Comparison of ENCODE assay signal across 8 cellular contexts in genomic region chr1:174967845-174968705, GRCh38. TPM values are rescaled to one million over a fixed set of nuclear protein-coding genes. Genes with fewer than 3 reads are reported as not detected.
DNase-seq lines count a peak whose midpoint lies in the region; ATAC-seq, FAIRE-seq and TF ChIP-seq lines count a peak whose summit lies in the region.

No MANE protein-coding gene starts in this region.

- DNase-seq in DND-41: no peak
- peak; percentile 69 for DNase-seq in RPMI8226
- DNase-seq in dermis blood vessel endothelial cell: peak; percentile 40
- DNase-seq in pancreas: no peak
- DNase-seq in HTR-8/SVneo (ENCODE audit: insufficient read length, low spot score): no peak
- DNase-seq in NCI-H187 treated with DMSO at 0.1 percent for 48 hours (lab: John Stamatoyannopoulos, UW): no peak
- no peak for DNase-seq in NCI-H526 (lab: John Stamatoyannopoulos, UW)

- no peaks in the 10 kb centered on the region for H3K36me3 ChIP-seq in DND-41 (ENCODE audit: insufficient read depth, low read length)
- no peaks in the 10 kb centered on the region for H3K36me3 ChIP-seq in pancreas

- H3K9me3 ChIP-seq in DND-41 (ENCODE audit: insufficient read depth, low read length, severe bottlenecking) (no peaks in the 10 kb centered on the region), pancreas (no peaks in the 10 kb centered on the region)

- no peaks in the 10 kb centered on the region for H3K79me2 ChIP-seq in DND-41 (ENCODE audit: insufficient read depth, low read length)

- H3K27me3 ChIP-seq in DND-41 (ENCODE audit: insufficient read depth, low read length, poor library complexity) (no peaks in the 10 kb centered on the region), pancreas (no peaks in the 10 kb centered on the region)

- FAIRE-seq in pancreas (lab: Jason Lieb, UNC) (peak; percentile 9), HTR-8/SVneo (lab: Jason Lieb, UNC) (no peak)

- H3K27ac ChIP-seq in DND-41 (ENCODE audit: low read length) (peak overlapping the region; percentile 89), pancreas (peak overlapping the region in 1 of 4 donors; percentile 20)

- no peak for ATAC-seq in DND-41 (ENCODE audit: insufficient read depth, low read depth)
- no peak for ATAC-seq in pancreas
- ATAC-seq in GM21717 (IDR thresholded peaks at IDR 0.05; ENCODE audit: unreplicated experiment): no peak

- TF ChIP-seq CTCF in DND-41 (IDR thresholded peaks at IDR 0.05; ENCODE audit: borderline replicate concordance, extremely low read depth, low read length, poor library complexity, severe bottlenecking) (no peak), pancreas (IDR thresholded peaks at IDR 0.05) (no peak)

- H3K4me2 ChIP-seq in DND-41 (ENCODE audit: insufficient read depth, low read length): peak overlapping the region; percentile 54

- H4K20me1 ChIP-seq in DND-41 (ENCODE audit: insufficient read depth, low read length): no peaks in the 10 kb centered on the region

- H3K9ac ChIP-seq in DND-41 (ENCODE audit: low read depth, low read length): peak overlapping the region; percentile 46

- intact Hi-C loops in pancreas (cut with DNase I): no loop called here

- H2AFZ ChIP-seq in DND-41 (ENCODE audit: low read depth, low read length): peak overlapping the region; percentile 57

- H3K4me3 ChIP-seq in DND-41 (ENCODE audit: low read depth in 1 of 2, low read length in 2 of 2): peak overlapping the region in 1 of 2 experiments; percentile 20; a peak in 1 of 4 replicates
- H3K4me3 ChIP-seq in pancreas: no peak overlapping the region

- peaks cover 83% of the 10 kb centered on the region for H3K4me1 ChIP-seq in DND-41 (ENCODE audit: insufficient read depth, low read length)
- H3K4me1 ChIP-seq in pancreas: peaks cover 8 to 28% (median 11%) of the 10 kb centered on the region in 3 donors

- 58 to 63% methylated on average over 4 of the region's 4 CpGs for WGBS in pancreas, 2 donors

RNA-seq across cellular contexts. Expression of gene CACYBP, which starts 31.7 kb away (rescaled TPM):
- 266 and 537 TPM in 2 replicates for total RNA-seq in dermis blood vessel endothelial cell
- 10 to 100 TPM; 23.0 to 35.2 (median 25.7) TPM for total RNA-seq in pancreas
- 10 to 100 TPM; 14.0 to 34.7 TPM for polyA plus RNA-seq in pancreas

RNA-seq across cellular contexts. Expression of gene MRPS14, which starts 55.1 kb away (rescaled TPM):
- 27.1 and 27.4 TPM in 2 replicates for total RNA-seq in dermis blood vessel endothelial cell
- 10 to 100 TPM in 5 of 6 donors, 1 to 10 TPM in 1; 9.9 to 19.9 (median 15.6) TPM for total RNA-seq in pancreas
- 10 to 100 TPM in 1 of 2 donors, 1 to 10 TPM in 1; 6.8 to 16.2 TPM for polyA plus RNA-seq in pancreas

Comparison
In these comparisons a context has a peak if more than half of its experiments do, and no peak if none do; other contexts are left out.
1. DNase-seq: peak in RPMI8226 (single experiment) and dermis blood vessel endothelial cell (single experiment); none in DND-41 (single experiment), pancreas (0 of 6), HTR-8/SVneo (single experiment), NCI-H187 treated with DMSO at 0.1 percent for 48 hours (single experiment) and NCI-H526 (0 of 2).